ENCODE assay signal across 11 cellular contexts in genomic region chr18:75456277-75456676, GRCh38. TPM values are rescaled to one million over a fixed set of nuclear protein-coding genes. Genes with fewer than 3 reads are reported as not detected.
DNase-seq lines count a peak whose midpoint lies in the region; ATAC-seq and TF ChIP-seq lines count a peak whose summit lies in the region.
"Had no signal": no experiment of that assay in that cellular context is flagged by ENCODE, and none has a peak within 500 bp of the region (broad histone marks: within the 10 kb centered on the region; RNA-seq: fewer than 3 reads in every experiment).

No MANE protein-coding gene starts in this region.

- H3K27me3 ChIP-seq in ascending aorta = no peaks in the 10 kb centered on the region

- DNase-seq in HFF-Myc (ENCODE audit: extremely low read depth, low read depth) (no peak), ascending aorta (ENCODE audit: low spot score in 2 of 2) (no peak), left kidney (ENCODE audit: low read depth, low spot score) (peak; percentile 56), NCI-H748 (lab: John Stamatoyannopoulos, UW; ENCODE audit: unreplicated experiment) (no peak), 8988T (no peak), NCI-H2227 treated with DMSO at 0.1 percent for 48 hours (lab: John Stamatoyannopoulos, UW) (no peak)
- peak; percentile 29 to 68 (median 33) for DNase-seq in stimulated activated CD4-positive, alpha-beta T cell treated with anti-CD3 and anti-CD28 coated beads, TNF-alpha, amount 100 ng/mL, for 4 hours (ENCODE audit: low read depth in 3 of 3)
- DNase-seq: effector CD8-positive, alpha-beta T cell had no signal

- H3K36me3 ChIP-seq in ascending aorta = no peaks in the 10 kb centered on the region
- H3K36me3 ChIP-seq: pancreas had no signal

- no peak for ATAC-seq in HG03439 (IDR thresholded peaks at IDR 0.05; ENCODE audit: unreplicated experiment)
- ATAC-seq: HCT116 had no signal

- H3K4me1 ChIP-seq in ascending aorta = peaks cover 0 to 3% of the 10 kb centered on the region in 2 donors
- H3K4me1 ChIP-seq: pancreas had no signal

- TF ChIP-seq CTCF in HFF-Myc (IDR thresholded peaks at IDR 0.05; ENCODE audit: low read depth, low read length, missing control alignments) = no peak
- TF ChIP-seq CTCF in ascending aorta (IDR thresholded peaks at IDR 0.05) = no peak

- H3K9me3 ChIP-seq in ascending aorta = no peaks in the 10 kb centered on the region
- H3K9me3 ChIP-seq: pancreas had no signal

- intact Hi-C loops in ascending aorta (cut with DNase I) = no loop called here

- H3K4me3 ChIP-seq in HFF-Myc (replicated peaks; ENCODE audit: low read depth, low read length) = peak overlapping the region; percentile 30
- peak overlapping the region; percentile 52 to 67 for H3K4me3 ChIP-seq in ascending aorta

- H3K27ac ChIP-seq in ascending aorta = no peak overlapping the region
- H3K27ac ChIP-seq: pancreas had no signal

RNA-seq across cellular contexts. Expression of gene SMIM21, which starts 28.8 kb away (rescaled TPM):
- not detected for total RNA-seq in ascending aorta
- total RNA-seq: pancreas had no signal

Comparison
In these comparisons a context has a peak if more than half of its experiments do, and no peak if none do; other contexts are left out.
1. DNase-seq: peak in left kidney (single experiment) and stimulated activated CD4-positive, alpha-beta T cell treated with anti-CD3 and anti-CD28 coated beads, TNF-alpha, amount 100 ng/mL, for 4 hours (3 of 3); none in HFF-Myc (single experiment), ascending aorta (0 of 2), NCI-H748 (single experiment), 8988T (single experiment) and NCI-H2227 treated with DMSO at 0.1 percent for 48 hours (single experiment).